ENCODE assay signal across 22 cellular contexts in genomic region chr2:201969241-201969937, GRCh38.
DNase-seq lines count a peak whose midpoint lies in the region; ATAC-seq and TF ChIP-seq lines count a peak whose summit lies in the region.
"Had no signal": no experiment of that assay in that cellular context is flagged by ENCODE, and none has a peak within 500 bp of the region (broad histone marks: within the 10 kb centered on the region; RNA-seq: fewer than 3 reads in every experiment).

No MANE protein-coding gene starts in this region.

- intact Hi-C loops in CD4-positive, alpha-beta memory T cell (cut with micrococcal nuclease), result no loop called here

- H3K36me3 ChIP-seq in WERI-Rb-1, result no peaks in the 10 kb centered on the region
- no peaks in the 10 kb centered on the region for H3K36me3 ChIP-seq in muscle layer of duodenum (ENCODE audit: control insufficient read depth in 1 of 2, insufficient read depth in 2 of 2, low read length in 2 of 2)
- H3K36me3 ChIP-seq in smooth muscle cell (ENCODE audit: low read depth), result no peaks in the 10 kb centered on the region
- H3K36me3 ChIP-seq in CD4-positive, alpha-beta memory T cell (ENCODE audit: insufficient read depth, low read length), result no peaks in the 10 kb centered on the region
- H3K36me3 ChIP-seq: SJSA1, stomach, thyroid gland had no signal

- H3K4me1 ChIP-seq in muscle layer of duodenum (ENCODE audit: control insufficient read depth in 1 of 2, insufficient read depth in 2 of 2, low read length in 2 of 2), result no peaks in the 10 kb centered on the region
- H3K4me1 ChIP-seq in smooth muscle cell (ENCODE audit: low read depth), result peaks cover 33% of the 10 kb centered on the region
- H3K4me1 ChIP-seq in CD4-positive, alpha-beta memory T cell (ENCODE audit: insufficient read depth, low read length), result no peaks in the 10 kb centered on the region
- H3K4me1 ChIP-seq: stomach, thyroid gland had no signal

- H3K27ac Mint-ChIP-seq in CD4-positive, alpha-beta memory T cell, result no peak overlapping the region
- H3K27ac Mint-ChIP-seq: activated CD8-positive, alpha-beta T cell treated with anti-CD3 and anti-CD28 coated beads, Interleukin-2, amount 10 ng/mL, durations not matched to agents 7 days and 5 days; CD8-positive, alpha-beta T cell; T-helper 17 cell had no signal

- H3K27me3 Mint-ChIP-seq in CD4-positive, alpha-beta memory T cell, result peaks cover 2 to 4% of the 10 kb centered on the region in 2 donors

- peaks cover 0 to 6% (median 3%) of the 10 kb centered on the region in 4 donors for H3K4me1 Mint-ChIP-seq in CD4-positive, alpha-beta memory T cell

- H3K27me3 ChIP-seq in WERI-Rb-1 (ENCODE audit: insufficient read depth, low read depth, severe bottlenecking) (no peaks in the 10 kb centered on the region), muscle layer of duodenum (ENCODE audit: low read depth, low read length) (no peaks in the 10 kb centered on the region), smooth muscle cell (ENCODE audit: low read depth) (no peaks in the 10 kb centered on the region)
- H3K27me3 ChIP-seq in CD4-positive, alpha-beta memory T cell (ENCODE audit: insufficient read depth, low read length), result no peaks in the 10 kb centered on the region
- H3K27me3 ChIP-seq: SJSA1, thyroid gland had no signal

- 80% methylated on average over 14 of the region's 14 CpGs for WGBS in smooth muscle cell (ENCODE audit: low lambda C conversion rate)

- POLR2A ChIA-PET in CD4-positive, alpha-beta memory T cell (lab: Charles Lee; ENCODE audit: partially characterized antibody), result no interaction called here

- no peaks in the 10 kb centered on the region for H3K36me3 Mint-ChIP-seq in CD4-positive, alpha-beta memory T cell
- H3K36me3 Mint-ChIP-seq: CD8-positive, alpha-beta T cell had no signal

- H3K4me3 ChIP-seq in WERI-Rb-1 (ENCODE audit: low read depth, low read length), result peak overlapping the region; percentile 20
- H3K4me3 ChIP-seq in muscle layer of duodenum (ENCODE audit: low read depth in 1 of 2, low read length in 2 of 2), result no peak overlapping the region
- no peak overlapping the region for H3K4me3 ChIP-seq in smooth muscle cell
- H3K4me3 ChIP-seq in CD4-positive, alpha-beta memory T cell (ENCODE audit: low read length in 2 of 2), result no peak overlapping the region
- H3K4me3 ChIP-seq: GM23248, SJSA1, stomach, thyroid gland had no signal

- no peak for ATAC-seq in HG02759 (IDR thresholded peaks at IDR 0.05; ENCODE audit: unreplicated experiment)
- ATAC-seq: activated CD8-positive, alpha-beta T cell treated with anti-CD3 and anti-CD28 coated beads, Interleukin-2, amount 10 ng/mL, durations not matched to agents 7 days and 5 days; CD8-positive, alpha-beta T cell; T-helper 17 cell had no signal

- H3K9me3 Mint-ChIP-seq in CD4-positive, alpha-beta memory T cell, result peaks cover 0 to 9% (median 0%) of the 10 kb centered on the region in 8 donors
- H3K9me3 Mint-ChIP-seq: CD8-positive, alpha-beta T cell had no signal

- H3K9ac ChIP-seq in smooth muscle cell (ENCODE audit: low read depth), result no peak overlapping the region
- H3K9ac ChIP-seq: GM23248 had no signal

- no peaks in the 10 kb centered on the region for H4K20me1 ChIP-seq in smooth muscle cell (ENCODE audit: low read depth)

- peak overlapping the region; percentile 2 for H3K4me2 ChIP-seq in smooth muscle cell

- H3K4me3 Mint-ChIP-seq in CD4-positive, alpha-beta memory T cell, result no peak overlapping the region
- H3K4me3 Mint-ChIP-seq: activated CD8-positive, alpha-beta T cell treated with anti-CD3 and anti-CD28 coated beads, Interleukin-2, amount 10 ng/mL, durations not matched to agents 7 days and 5 days; CD8-positive, alpha-beta T cell; T-helper 17 cell had no signal

- H2AFZ ChIP-seq in smooth muscle cell (ENCODE audit: low read depth), result no peak overlapping the region
- H2AFZ ChIP-seq: GM23248 had no signal

- TF ChIP-seq CTCF in WERI-Rb-1 (IDR thresholded peaks at IDR 0.05; ENCODE audit: low read depth, low read length), result no peak
- no peak for TF ChIP-seq CTCF in smooth muscle cell (IDR thresholded peaks at IDR 0.05; ENCODE audit: borderline replicate concordance, insufficient read depth, poor library complexity, severe bottlenecking)

- H3F3A ChIP-seq in smooth muscle cell (ENCODE audit: low read depth), result no peaks in the 10 kb centered on the region

- H3K27ac ChIP-seq in WERI-Rb-1 (peak overlapping the region; percentile 94), muscle layer of duodenum (ENCODE audit: low read length) (peak overlapping the region; percentile 46), smooth muscle cell (ENCODE audit: low read depth) (no peak overlapping the region)
- H3K27ac ChIP-seq in CD4-positive, alpha-beta memory T cell (ENCODE audit: low read depth, low read length), result no peak overlapping the region
- H3K27ac ChIP-seq: GM23248, SJSA1, stomach, thyroid gland had no signal

- CTCF ChIA-PET in CD4-positive, alpha-beta memory T cell (lab: Charles Lee; ENCODE audit: partially characterized antibody), result no interaction called here

- DNase-seq in SIG-M5 treated with dmso at 0.1 percent for 504 hours (lab: John Stamatoyannopoulos, UW; ENCODE audit: unreplicated experiment) (peak; percentile 11), SIG-M5 (lab: John Stamatoyannopoulos, UW) (no peak), WERI-Rb-1 (peak; percentile 86), smooth muscle cell (lab: John Stamatoyannopoulos, UW; ENCODE audit: unreplicated experiment) (no peak), HUDEP-2 (lab: John Stamatoyannopoulos, UW; ENCODE audit: unreplicated experiment in 76 of 76) (no peak)
- no peak for DNase-seq in CD4-positive, alpha-beta memory T cell
- DNase-seq: activated CD8-positive, alpha-beta T cell treated with anti-CD3 and anti-CD28 coated beads, Interleukin-2, amount 10 ng/mL, durations not matched to agents 7 days and 5 days; activated effector memory CD4-positive, alpha-beta T cell treated with anti-CD3 and anti-CD28 coated beads, Interleukin-2, amount 50 U/mL, for 16 hours; activated T-cell treated with anti-CD3 and anti-CD28 coated beads for 4 hours; CD8-positive, alpha-beta T cell; DMS153; NCI-H1694; NK-92 treated with Interleukin-12 subunit alpha and Interleukin-12 subunit beta, amount 100 ng/mL, for 24 hours; occipital lobe; stimulated activated CD8-positive, alpha-beta memory T cell treated with anti-CD3 and anti-CD28 coated beads, Interleukin-4, amount 100 ng/mL, for 48 hours; stomach; T-helper 17 cell; thyroid gland had no signal

- H3K79me2 ChIP-seq in smooth muscle cell (ENCODE audit: low read depth), result no peaks in the 10 kb centered on the region

- no peaks in the 10 kb centered on the region for H3K9me3 ChIP-seq in WERI-Rb-1 (ENCODE audit: severe bottlenecking)
- no peaks in the 10 kb centered on the region for H3K9me3 ChIP-seq in muscle layer of duodenum (ENCODE audit: control insufficient read depth in 1 of 2, low read length in 2 of 2)
- no peaks in the 10 kb centered on the region for H3K9me3 ChIP-seq in smooth muscle cell (replicated peaks; ENCODE audit: low read depth)
- H3K9me3 ChIP-seq in CD4-positive, alpha-beta memory T cell (ENCODE audit: control insufficient read depth in 1 of 2, low read length in 2 of 2), result no peaks in the 10 kb centered on the region
- H3K9me3 ChIP-seq: SJSA1, stomach, thyroid gland had no signal

Comparison
In these comparisons a context has a peak if more than half of its experiments do, and no peak if none do; other contexts are left out.
1. DNase-seq: peak in SIG-M5 treated with dmso at 0.1 percent for 504 hours (single experiment) and WERI-Rb-1 (single experiment); none in SIG-M5 (single experiment), smooth muscle cell (single experiment), HUDEP-2 (0 of 76) and CD4-positive, alpha-beta memory T cell (0 of 5).
2. H3K27ac ChIP-seq: peak in WERI-Rb-1 (single experiment) and muscle layer of duodenum (single experiment); none in smooth muscle cell (single experiment) and CD4-positive, alpha-beta memory T cell (single experiment).